In genomic region chr15:68587769-68588385, GRCh38 we compare ENCODE assay signal across 13 cellular contexts. TPM values are rescaled to one million over a fixed set of nuclear protein-coding genes. Genes with fewer than 3 reads are reported as not detected.
DNase-seq lines count a peak whose midpoint lies in the region; TF ChIP-seq lines count a peak whose summit lies in the region.
"Had no signal": no experiment of that assay in that cellular context is flagged by ENCODE, and none has a peak within 500 bp of the region (broad histone marks: within the 10 kb centered on the region; RNA-seq: fewer than 3 reads in every experiment).

No MANE protein-coding gene starts in this region.

- BruUV-seq in A673 (replicated peaks; lab: Mats Ljungman, UMichigan) = no TSS peak

- H3K9me3 ChIP-seq in A673 (ENCODE audit: low read depth, low read length, poor library complexity, severe bottlenecking) (no peaks in the 10 kb centered on the region), skeletal muscle satellite cell (replicated peaks; ENCODE audit: low read length) (no peaks in the 10 kb centered on the region)
- H3K9me3 ChIP-seq: BE2C had no signal

- H3K9ac ChIP-seq in skeletal muscle satellite cell (ENCODE audit: low read depth, low read length) = peak overlapping the region; percentile 33

- H3K27me3 ChIP-seq in A673 (replicated peaks; ENCODE audit: insufficient read depth, low read depth, low read length, poor library complexity) (no peaks in the 10 kb centered on the region), skeletal muscle satellite cell (ENCODE audit: control insufficient read depth, insufficient read depth, low read length) (no peaks in the 10 kb centered on the region)
- H3K27me3 ChIP-seq: BE2C had no signal

- DNase-seq in A673 (ENCODE audit: low spot score) (peak; percentile 40), CD1c-positive myeloid dendritic cell (ENCODE audit: extremely low spot score) (peak; percentile 46), T-helper 9 cell (no peak), anterior cingulate cortex (lab: John Stamatoyannopoulos, UW) (no peak)
- DNase-seq in stimulated activated CD4-positive, alpha-beta T cell treated with anti-CD3 and anti-CD28 coated beads, Interleukin-4, amount 100 ng/mL, for 24 hours = no peak
- DNase-seq: activated CD8-positive, alpha-beta memory T cell treated with anti-CD3 and anti-CD28 coated beads, Interleukin-2, amount 50 U/mL, for 4 hours; BE2C; GF-D8; NCI-H1694 treated with DMSO at 0.1 percent for 48 hours; NCI-H345 had no signal

- POLR2A ChIA-PET in A673 (lab: Charles Lee; ENCODE audit: low non-redundant PET) = no interaction called here

- CTCF ChIA-PET in A673 (lab: Charles Lee) = no interaction called here

- H3K36me3 ChIP-seq in A673 (ENCODE audit: insufficient read depth, low read length, poor library complexity, severe bottlenecking) = no peaks in the 10 kb centered on the region
- H3K36me3 ChIP-seq in skeletal muscle satellite cell (ENCODE audit: insufficient read depth, low read length) = no peaks in the 10 kb centered on the region
- H3K36me3 ChIP-seq: BE2C had no signal

- H3K4me1 ChIP-seq in A673 (ENCODE audit: insufficient read depth, low read length, poor library complexity, severe bottlenecking) (peaks cover 26% of the 10 kb centered on the region), skeletal muscle satellite cell (ENCODE audit: control insufficient read depth, insufficient read depth, low read length) (peaks cover 90% of the 10 kb centered on the region)

- H3K27ac ChIP-seq in A673 (ENCODE audit: low read depth, low read length, poor library complexity, severe bottlenecking) (no peak overlapping the region), angular gyrus (ENCODE audit: low read depth, low read length) (peak overlapping the region; percentile 37)

- peak overlapping the region; percentile 24 for H3K4me2 ChIP-seq in skeletal muscle satellite cell (ENCODE audit: low read length)

- no peak for TF ChIP-seq CTCF in A673 (conservative IDR thresholded peaks at IDR 0.05; ENCODE audit: low read depth, low read length)

- H3K4me3 ChIP-seq in A673 (ENCODE audit: low read depth, low read length, poor library complexity, severe bottlenecking) (no peak overlapping the region), skeletal muscle satellite cell (ENCODE audit: low read length) (no peak overlapping the region)

- intact Hi-C loops in A673 (cut with micrococcal nuclease; ENCODE audit: unreplicated experiment) = no loop called here

RNA-seq across cellular contexts. Expression of gene CORO2B, which starts 9.1 kb away (rescaled TPM):
- 3.8 and 4.4 TPM in 2 replicates for total RNA-seq in A673 (2021)
- total RNA-seq in skeletal muscle satellite cell (2012; rRNA removed) = 21.3 and 21.4 TPM in 2 replicates
- total RNA-seq: T-helper 1 cell treated with Interleukin-12 subunit alpha and Interleukin-12 subunit beta and Interleukin-4 antibody, amounts not matched to agents 30 ng/mL and 1 ng/mL, for 36 hours had no signal

Comparison
In these comparisons a context has a peak if more than half of its experiments do, and no peak if none do; other contexts are left out.
1. DNase-seq: peak in A673 (single experiment) and CD1c-positive myeloid dendritic cell (single experiment); none in T-helper 9 cell (single experiment), stimulated activated CD4-positive, alpha-beta T cell treated with anti-CD3 and anti-CD28 coated beads, Interleukin-4, amount 100 ng/mL, for 24 hours (single experiment) and anterior cingulate cortex (0 of 58).